Comparison of ENCODE assay signal across 14 cellular contexts in genomic region chr10:103040424-103040823, GRCh38.
A peak's percentile ranks its signal among the peaks of the same experiment; 100 is the strongest.
DNase-seq lines count a peak whose midpoint lies in the region; TF ChIP-seq lines count a peak whose summit lies in the region.
"Had no signal": no experiment of that assay in that cellular context is flagged by ENCODE, and none has a peak within 500 bp of the region (broad histone marks: within the 10 kb centered on the region; RNA-seq: fewer than 3 reads in every experiment).

No MANE protein-coding gene starts in this region.

- H3K36me3 ChIP-seq in breast epithelium = no peaks in the 10 kb centered on the region
- no peaks in the 10 kb centered on the region for H3K36me3 ChIP-seq in stomach
- H3K36me3 ChIP-seq: colonic mucosa, esophagus muscularis mucosa had no signal

- peaks cover 5% of the 10 kb centered on the region for H3K36me3 Mint-ChIP-seq in MCF 10A (ENCODE audit: insufficient read depth, unreplicated experiment)
- H3K36me3 Mint-ChIP-seq: activated naive CD4-positive, alpha-beta T cell treated with anti-CD3 and anti-CD28 coated beads, Interleukin-2, amount 50 U/mL, for 24 hours had no signal

- H3K9me3 ChIP-seq in breast epithelium = no peaks in the 10 kb centered on the region
- no peaks in the 10 kb centered on the region for H3K9me3 ChIP-seq in stomach
- H3K9me3 ChIP-seq: colonic mucosa, esophagus muscularis mucosa had no signal

- DNase-seq in MCF 10A (ENCODE audit: unreplicated experiment) (peak; percentile 25), breast epithelium (ENCODE audit: low spot score in 2 of 2) (no peak), SW480 (ENCODE audit: low spot score) (peak; percentile 39), fibroblast of peridontal ligament (ENCODE audit: extremely low read depth) (peak; percentile 69), NCI-H1092 treated with DMSO at 0.1 percent for 48 hours (lab: John Stamatoyannopoulos, UW) (no peak), cardiac septum (ENCODE audit: low spot score) (no peak), NCI-H1930 (lab: John Stamatoyannopoulos, UW) (no peak), stomach (no peak)
- DNase-seq: colonic mucosa, NCI-H2081 treated with DMSO at 0.1 percent for 48 hours, small intestine had no signal

- H3K27me3 Mint-ChIP-seq in MCF 10A (ENCODE audit: insufficient read depth, unreplicated experiment) = no peaks in the 10 kb centered on the region
- H3K27me3 Mint-ChIP-seq: activated naive CD4-positive, alpha-beta T cell treated with anti-CD3 and anti-CD28 coated beads, Interleukin-2, amount 50 U/mL, for 24 hours; memory B cell had no signal

- POLR2A ChIA-PET in MCF 10A (lab: Yijun Ruan, JAX) = interaction anchor here (1.8 kb wide), 1 partner anchor 13 kb away, joined by 4 read pairs; no protein-coding TSS in a partner anchor

- TF ChIP-seq POLR2A in breast epithelium (IDR thresholded peaks at IDR 0.05) (no peak), stomach (IDR thresholded peaks at IDR 0.05) (no peak)

- H3K27ac ChIP-seq in breast epithelium = no peak overlapping the region
- no peak overlapping the region for H3K27ac ChIP-seq in stomach
- H3K27ac ChIP-seq: colonic mucosa, esophagus muscularis mucosa had no signal

- no peak for TF ChIP-seq CTCF in MCF 10A (IDR thresholded peaks at IDR 0.05; ENCODE audit: unreplicated experiment)
- TF ChIP-seq CTCF in breast epithelium (IDR thresholded peaks at IDR 0.05) = no peak
- TF ChIP-seq CTCF in stomach (IDR thresholded peaks at IDR 0.05) = no peak

- H3K4me3 ChIP-seq in breast epithelium (no peak overlapping the region), stomach (no peak overlapping the region)
- H3K4me3 ChIP-seq: colonic mucosa, esophagus muscularis mucosa had no signal

- H3K27ac Mint-ChIP-seq in MCF 10A (ENCODE audit: low read depth, unreplicated experiment) = no peak overlapping the region
- H3K27ac Mint-ChIP-seq: memory B cell had no signal

- H3K4me1 ChIP-seq in breast epithelium (no peaks in the 10 kb centered on the region), stomach (peaks cover 0 to 22% (median 3%) of the 10 kb centered on the region in 4 donors)
- H3K4me1 ChIP-seq: colonic mucosa had no signal

- BruUV-seq in MCF 10A (replicated peaks; lab: Mats Ljungman, UMichigan) = no TSS peak

- no peak overlapping the region for H3K4me3 Mint-ChIP-seq in MCF 10A (ENCODE audit: unreplicated experiment)
- H3K4me3 Mint-ChIP-seq: activated naive CD4-positive, alpha-beta T cell treated with anti-CD3 and anti-CD28 coated beads, Interleukin-2, amount 50 U/mL, for 24 hours; memory B cell had no signal

- CTCF ChIA-PET in MCF 10A (lab: Yijun Ruan, JAX) = interaction anchor here (0.6 to 0.9 kb wide), 3 partner anchors 10 to 374 kb away, joined by 3 read pairs; no protein-coding TSS in a partner anchor

- H3K27me3 ChIP-seq in breast epithelium (no peaks in the 10 kb centered on the region), stomach (no peaks in the 10 kb centered on the region)
- H3K27me3 ChIP-seq: colonic mucosa, esophagus muscularis mucosa had no signal

- no peak for TF ChIP-seq EP300 in stomach (IDR thresholded peaks at IDR 0.05)

- WGBS in stomach, 5 donors = 82 to 90% (median 87%) methylated on average over 4 of the region's 4 CpGs

- peaks cover 18% of the 10 kb centered on the region for H3K4me1 Mint-ChIP-seq in MCF 10A (ENCODE audit: insufficient read depth, unreplicated experiment)
- H3K4me1 Mint-ChIP-seq: activated naive CD4-positive, alpha-beta T cell treated with anti-CD3 and anti-CD28 coated beads, Interleukin-2, amount 50 U/mL, for 24 hours had no signal

- no peaks in the 10 kb centered on the region for H3K9me3 Mint-ChIP-seq in MCF 10A (ENCODE audit: unreplicated experiment)
- H3K9me3 Mint-ChIP-seq: activated naive CD4-positive, alpha-beta T cell treated with anti-CD3 and anti-CD28 coated beads, Interleukin-2, amount 50 U/mL, for 24 hours; memory B cell had no signal

- intact Hi-C loops in MCF 10A (cut with micrococcal nuclease) = no loop called here
- intact Hi-C loops in breast epithelium (cut with DNase I; ENCODE audit: low total_unique reads) = no loop called here
- intact Hi-C loops in cardiac septum (cut with DNase I) = no loop called here
- intact Hi-C loops in stomach (cut with DNase I; ENCODE audit: low total_unique reads) = no loop called here

Comparison
In these comparisons a context has a peak if more than half of its experiments do, and no peak if none do; other contexts are left out.
1. DNase-seq: peak in MCF 10A (single experiment), SW480 (single experiment) and fibroblast of peridontal ligament (single experiment); none in breast epithelium (0 of 2), NCI-H1092 treated with DMSO at 0.1 percent for 48 hours (single experiment), cardiac septum (single experiment), NCI-H1930 (0 of 2) and stomach (single experiment).